ENCODE assay signal across 14 cellular contexts in genomic region chr9:91843623-91844111, GRCh38.
A peak's percentile ranks its signal among the peaks of the same experiment; 100 is the strongest.
DNase-seq lines count a peak whose midpoint lies in the region; ATAC-seq and TF ChIP-seq lines count a peak whose summit lies in the region.
"Had no signal": no experiment of that assay in that cellular context is flagged by ENCODE, and none has a peak within 500 bp of the region (broad histone marks: within the 10 kb centered on the region; RNA-seq: fewer than 3 reads in every experiment).

No MANE protein-coding gene starts in this region.

- H3K27ac ChIP-seq in coronary artery: no peak overlapping the region
- no peak overlapping the region for H3K27ac ChIP-seq in testis
- H3K27ac ChIP-seq: VCaP had no signal

- no peaks in the 10 kb centered on the region for H3K36me3 ChIP-seq in testis (ENCODE audit: low read depth, missing control alignments)

- no peaks in the 10 kb centered on the region for H3K27me3 ChIP-seq in testis

- H3K4me1 ChIP-seq in testis: peaks cover 21% of the 10 kb centered on the region

- DNase-seq in NCI-H1417 (lab: John Stamatoyannopoulos, UW): peak; percentile 11 to 76 (median 49)
- DNase-seq in NCI-H1417 treated with DMSO at 0.1 percent for 48 hours (lab: John Stamatoyannopoulos, UW): no peak
- DNase-seq in coronary artery (ENCODE audit: low spot score): peak; percentile 67
- peak; percentile 28 for DNase-seq in medulla oblongata (ENCODE audit: extremely low spot score)
- DNase-seq in testis: peak; percentile 36
- no peak for DNase-seq in putamen (ENCODE audit: low spot score)
- DNase-seq: effector memory CD4-positive, alpha-beta T cell; HCEC 1CT; immature natural killer cell; NCI-H1092 treated with DMSO at 0.1 percent for 48 hours had no signal

- WGBS in testis, 2 donors: 29 to 37% methylated on average over 11 to 15 of the region's 15 CpGs

- TF ChIP-seq CTCF in coronary artery (IDR thresholded peaks at IDR 0.05): no peak
- no peak for TF ChIP-seq CTCF in testis (IDR thresholded peaks at IDR 0.05)

- H3K9me3 ChIP-seq in testis: no peaks in the 10 kb centered on the region

- no peak for TF ChIP-seq POLR2A in testis (IDR thresholded peaks at IDR 0.05)

- peak overlapping the region; percentile 42 for H3K4me3 ChIP-seq in coronary artery
- H3K4me3 ChIP-seq in testis: no peak overlapping the region

- ATAC-seq in HG03457 (IDR thresholded peaks at IDR 0.05; ENCODE audit: unreplicated experiment) (no peak), HG03039 (IDR thresholded peaks at IDR 0.05; ENCODE audit: unreplicated experiment) (no peak)
- ATAC-seq: Panc1 had no signal

- intact Hi-C loops in testis (cut with DNase I; ENCODE audit: low total_unique reads): no loop called here

Comparison
In these comparisons a context has a peak if more than half of its experiments do, and no peak if none do; other contexts are left out.
1. DNase-seq: peak in NCI-H1417 (3 of 3), coronary artery (single experiment), medulla oblongata (single experiment) and testis (single experiment); none in NCI-H1417 treated with DMSO at 0.1 percent for 48 hours (single experiment) and putamen (single experiment).